In the genomic region with DNA sequence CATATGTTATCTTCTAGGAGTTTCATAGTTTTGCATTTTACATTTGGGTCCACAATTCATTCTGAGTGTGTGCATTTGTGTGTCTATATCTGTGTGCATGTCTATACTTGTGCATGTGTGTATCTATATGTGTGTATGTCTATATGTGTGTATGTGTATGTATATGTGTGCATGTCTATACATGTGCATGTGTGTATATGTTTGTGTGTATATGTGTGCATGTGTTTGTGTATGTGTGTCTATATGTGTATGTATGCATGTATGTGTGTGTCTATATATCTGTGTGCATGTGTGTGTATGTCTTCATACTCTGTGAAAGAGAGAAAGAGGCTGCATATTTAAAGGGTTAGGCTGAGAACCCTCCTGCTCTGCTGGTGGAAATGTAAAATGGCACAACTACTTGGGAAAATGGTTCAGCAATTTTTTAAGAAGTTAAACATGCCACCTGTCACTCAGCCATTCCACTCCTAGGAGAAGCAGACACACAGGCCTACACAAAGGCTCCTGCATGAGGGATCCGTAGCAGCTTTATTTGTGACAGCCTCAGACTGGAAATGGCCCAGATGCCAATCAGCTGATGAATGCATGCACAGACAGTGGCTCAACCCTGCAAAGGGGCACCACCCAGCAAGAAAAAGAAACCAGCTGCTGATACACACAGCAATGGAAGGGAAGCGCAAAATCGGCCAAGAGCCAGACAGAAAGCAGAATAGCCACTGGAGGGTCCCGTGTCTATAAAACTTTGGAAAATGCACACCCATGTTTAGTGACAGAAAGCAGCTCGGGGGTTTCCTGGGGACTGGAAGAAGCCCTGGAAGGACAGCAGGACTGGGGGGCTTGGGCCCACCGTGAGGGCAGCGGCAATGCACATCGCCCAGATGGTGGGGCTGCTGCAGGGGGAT, we compare ENCODE assay signal across 11 cellular contexts.
A peak's percentile ranks its signal among the peaks of the same experiment; 100 is the strongest.
DNase-seq lines count a peak whose midpoint lies in the region; ATAC-seq lines count a peak whose summit lies in the region.
"Had no signal": no experiment of that assay in that cellular context is flagged by ENCODE, and none has a peak within 500 bp of the region (broad histone marks: within the 10 kb centered on the region; RNA-seq: fewer than 3 reads in every experiment).

No MANE protein-coding gene starts in this region.

- no peak for ATAC-seq in GM19035 (IDR thresholded peaks at IDR 0.05; ENCODE audit: unreplicated experiment)
- ATAC-seq in GM21717 (IDR thresholded peaks at IDR 0.05; ENCODE audit: unreplicated experiment) = no peak
- ATAC-seq in HG03342 (IDR thresholded peaks at IDR 0.05; ENCODE audit: unreplicated experiment) = no peak
- ATAC-seq: activated T-cell treated with anti-CD3 and anti-CD28 coated beads, Interleukin-2, amount 50 U/mL, for 72 hours; stimulated activated naive B cell treated with anti-CD40 and anti-IgM and Interleukin-4, amounts not matched to agents 10 μg/mL and 1 μg/mL and 100 μg/mL, for 72 hours had no signal

- intact Hi-C loops in head of caudate nucleus (cut with DNase I) = no loop called here

- peak; percentile 78 for DNase-seq in EL
- DNase-seq in SW 1271 (lab: John Stamatoyannopoulos, UW) = peak; percentile 43 to 71
- DNase-seq in head of caudate nucleus = peak in 35 of 42 donors; percentile 29 to 71 (median 50)
- peak; percentile 62 for DNase-seq in putamen (ENCODE audit: low spot score)
- no peak for DNase-seq in NCI-H1436 (lab: John Stamatoyannopoulos, UW)
- DNase-seq: activated T-cell treated with anti-CD3 and anti-CD28 coated beads, Interleukin-2, amount 50 U/mL, for 72 hours; NCI-H748 treated with DMSO at 0.1 percent for 48 hours; stimulated activated naive B cell treated with anti-CD40 and anti-IgM and Interleukin-4, amounts not matched to agents 10 μg/mL and 1 μg/mL and 100 μg/mL, for 72 hours had no signal
